Comparison of ENCODE assay signal across 8 cellular contexts in the genomic region with DNA sequence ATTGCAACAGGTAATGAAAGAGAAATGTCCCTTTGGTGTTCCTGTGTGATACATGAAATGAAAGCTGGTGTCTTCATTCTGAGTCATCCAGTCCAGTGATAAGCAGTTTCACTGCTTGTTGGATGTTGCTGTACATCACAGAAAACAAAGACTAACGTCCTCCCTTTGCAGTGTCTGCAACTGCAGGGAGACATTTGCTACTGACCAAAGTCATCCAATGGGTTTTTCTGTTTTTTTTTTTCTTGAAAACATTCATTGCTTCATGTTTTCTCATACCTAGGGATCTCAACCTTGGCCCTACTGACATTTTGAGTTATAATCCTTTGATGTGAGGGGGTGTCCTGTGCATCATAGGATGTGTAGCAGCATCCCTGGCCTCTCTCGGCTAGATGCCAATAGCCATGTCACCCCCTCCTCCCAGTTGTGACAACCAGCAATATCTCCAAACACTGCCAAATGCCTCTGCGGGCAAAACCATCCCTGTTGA.
A peak's percentile ranks its signal among the peaks of the same experiment; 100 is the strongest.
DNase-seq lines count a peak whose midpoint lies in the region; ATAC-seq and TF ChIP-seq lines count a peak whose summit lies in the region.

No MANE protein-coding gene starts in this region.

- H3K4me1 ChIP-seq in psoas muscle (peaks cover 8% of the 10 kb centered on the region), lower lobe of right lung (peaks cover 9% of the 10 kb centered on the region)

- DNase-seq in brain microvascular endothelial cell (peak; percentile 27), psoas muscle (no peak), activated gamma-delta T cell treated with Interleukin-2 at 50 U/mL for 16 hours (no peak), lower lobe of right lung (no peak)
- no peak for DNase-seq in activated naive CD4-positive, alpha-beta T cell treated with anti-CD3 and anti-CD28 coated beads, Interleukin-2, amount 50 U/mL, for 16 hours

- peak; percentile 98 for ATAC-seq in GM18505 (IDR thresholded peaks at IDR 0.05; ENCODE audit: unreplicated experiment)
- peak; percentile 95 for ATAC-seq in GM21381 (IDR thresholded peaks at IDR 0.05; ENCODE audit: unreplicated experiment)
- peak; percentile 84 for ATAC-seq in HG03139 (IDR thresholded peaks at IDR 0.05; ENCODE audit: unreplicated experiment)
- ATAC-seq in psoas muscle = no peak
- no peak for ATAC-seq in lower lobe of right lung

- H3K36me3 ChIP-seq in brain microvascular endothelial cell (replicated peaks) (no peaks in the 10 kb centered on the region), psoas muscle (ENCODE audit: insufficient read depth in 1 of 2, low read depth in 1 of 2) (peaks cover 0 to 2% of the 10 kb centered on the region in 2 donors), lower lobe of right lung (peaks cover 2% of the 10 kb centered on the region)

- H3K4me3 ChIP-seq in brain microvascular endothelial cell (ENCODE audit: low read depth, low read length) = no peak overlapping the region
- H3K4me3 ChIP-seq in psoas muscle = no peak overlapping the region
- no peak overlapping the region for H3K4me3 ChIP-seq in lower lobe of right lung

- in situ Hi-C loops in brain microvascular endothelial cell (cut with HindIII; ENCODE audit: low pct_ligation_motif_present, low sequenced_read_pairs) = no loop called here

- H3K9me3 ChIP-seq in psoas muscle (no peaks in the 10 kb centered on the region), lower lobe of right lung (no peaks in the 10 kb centered on the region)

- no peak overlapping the region for H3K27ac ChIP-seq in brain microvascular endothelial cell
- no peak overlapping the region for H3K27ac ChIP-seq in psoas muscle
- H3K27ac ChIP-seq in lower lobe of right lung = no peak overlapping the region

- intact Hi-C loops in psoas muscle (cut with DNase I) = no loop called here
- intact Hi-C loops in lower lobe of right lung (cut with DNase I) = no loop called here

- TF ChIP-seq POLR2A in GM18505 (IDR thresholded peaks at IDR 0.05; ENCODE audit: borderline replicate concordance, extremely low read depth, insufficient read depth, insufficient read length) = no peak

- 71 to 85% (median 77%) methylated on average over 3 of the region's 3 CpGs for WGBS in psoas muscle, 3 donors

- TF ChIP-seq CTCF in brain microvascular endothelial cell (IDR thresholded peaks at IDR 0.05; ENCODE audit: low read depth, low read length, missing control alignments) (no peak), psoas muscle (IDR thresholded peaks at IDR 0.05) (no peak), lower lobe of right lung (IDR thresholded peaks at IDR 0.05) (no peak)

- H3K27me3 ChIP-seq in brain microvascular endothelial cell (replicated peaks) = no peaks in the 10 kb centered on the region
- H3K27me3 ChIP-seq in psoas muscle (ENCODE audit: insufficient read depth in 3 of 3, low read length in 2 of 3) = no peaks in the 10 kb centered on the region
- no peaks in the 10 kb centered on the region for H3K27me3 ChIP-seq in lower lobe of right lung (ENCODE audit: low read depth)

Comparison
In these comparisons a context has a peak if more than half of its experiments do, and no peak if none do; other contexts are left out.
1. ATAC-seq: peak in GM18505 (single experiment), GM21381 (single experiment) and HG03139 (single experiment); none in psoas muscle (0 of 4) and lower lobe of right lung (0 of 2).